In the genomic region with DNA sequence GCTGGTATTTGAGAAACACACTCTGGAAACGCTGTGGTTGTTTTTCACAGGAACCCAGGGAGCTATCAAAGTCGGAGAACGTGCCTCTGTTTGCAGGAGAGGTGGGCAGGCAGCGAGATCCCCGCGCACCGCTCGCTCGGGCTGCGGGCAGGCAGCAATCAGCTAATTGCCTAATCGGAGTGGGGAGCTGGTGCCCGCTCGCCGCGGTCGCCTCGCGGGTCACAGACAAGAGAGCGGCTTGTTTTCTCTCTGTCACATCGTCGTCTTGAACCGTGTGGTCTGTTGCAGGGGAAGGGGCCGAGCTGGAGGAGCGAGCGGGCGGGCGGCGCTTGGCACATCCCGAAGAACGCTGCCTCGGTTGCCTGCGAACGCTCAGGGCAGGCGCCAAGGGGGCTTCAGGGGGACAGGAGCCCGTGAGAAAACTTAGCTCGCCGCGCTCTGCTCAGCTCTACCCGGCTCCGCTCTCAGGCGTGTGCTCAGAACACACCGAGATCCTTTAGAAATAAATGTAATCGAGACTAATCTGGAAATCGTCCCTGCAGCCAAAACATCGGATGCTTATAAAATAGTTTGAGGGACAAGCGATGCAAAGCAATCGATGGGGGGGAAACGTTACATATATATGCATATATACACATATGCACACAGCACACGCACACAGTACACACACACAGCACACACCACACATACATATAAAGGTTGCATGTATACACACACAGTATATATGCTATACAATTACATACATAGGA, we compare ENCODE assay signal across 10 cellular contexts.
A peak's percentile ranks its signal among the peaks of the same experiment; 100 is the strongest.
DNase-seq lines count a peak whose midpoint lies in the region; ATAC-seq, FAIRE-seq and TF ChIP-seq lines count a peak whose summit lies in the region.
"Had no signal": no experiment of that assay in that cellular context is flagged by ENCODE, and none has a peak within 500 bp of the region (broad histone marks: within the 10 kb centered on the region; RNA-seq: fewer than 3 reads in every experiment).

No MANE protein-coding gene starts in this region.

- no peaks in the 10 kb centered on the region for H3K9me2 ChIP-seq in SK-N-SH

- peaks cover 49% of the 10 kb centered on the region for H3K27me3 Mint-ChIP-seq in activated CD8-positive, alpha-beta T cell treated with anti-CD3 and anti-CD28 coated beads, Interleukin-2, amount 10 ng/mL, durations not matched to agents 7 days and 5 days (ENCODE audit: low read depth)

- intact Hi-C loops in left ventricle myocardium superior (cut with micrococcal nuclease) = no loop called here

- no peaks in the 10 kb centered on the region for H3K9me3 ChIP-seq in SK-N-SH

- POLR2A ChIA-PET in SK-N-SH (lab: Yijun Ruan, JAX) = interaction anchor here (1.2 kb wide), 1 partner anchor 32 kb away, joined by 4 read pairs; no protein-coding TSS in a partner anchor
- POLR2A ChIA-PET in activated CD8-positive, alpha-beta T cell treated with anti-CD3 and anti-CD28 coated beads, Interleukin-2, amount 10 ng/mL, durations not matched to agents 7 days and 5 days (lab: Charles Lee) = interaction anchor here (0.5 kb wide), 1 partner anchor 793 kb away, joined by 3 read pairs; no protein-coding TSS in a partner anchor

- peaks cover 27% of the 10 kb centered on the region for H3K27me3 ChIP-seq in SK-N-SH (ENCODE audit: insufficient read depth)
- H3K27me3 ChIP-seq in rectal smooth muscle tissue (ENCODE audit: control insufficient read depth, insufficient read depth, low read length) = peaks cover 10% of the 10 kb centered on the region

- H3K4me3 Mint-ChIP-seq in activated CD8-positive, alpha-beta T cell treated with anti-CD3 and anti-CD28 coated beads, Interleukin-2, amount 10 ng/mL, durations not matched to agents 7 days and 5 days = no peak overlapping the region
- H3K4me3 Mint-ChIP-seq: T-helper 2 cell treated with Interferon-gamma antibody and Interleukin-4, amounts not matched to agents 5 μg/mL and 100 μg/mL, for 36 hours had no signal

- no peaks in the 10 kb centered on the region for H3K9me3 Mint-ChIP-seq in activated CD8-positive, alpha-beta T cell treated with anti-CD3 and anti-CD28 coated beads, Interleukin-2, amount 10 ng/mL, durations not matched to agents 7 days and 5 days (ENCODE audit: insufficient read depth)
- H3K9me3 Mint-ChIP-seq: T-helper 2 cell treated with Interferon-gamma antibody and Interleukin-4, amounts not matched to agents 5 μg/mL and 100 μg/mL, for 36 hours had no signal

- CTCF ChIA-PET in SK-N-SH (lab: Yijun Ruan, JAX) = interaction anchor here (0.5 to 2.6 kb wide), 9 partner anchors 8 to 961 kb away, joined by 3 to 12 read pairs (median 4); no protein-coding TSS in a partner anchor
- CTCF ChIA-PET in activated CD8-positive, alpha-beta T cell treated with anti-CD3 and anti-CD28 coated beads, Interleukin-2, amount 10 ng/mL, durations not matched to agents 7 days and 5 days (lab: Charles Lee) = interaction anchor here (0.8 to 1.6 kb wide), 2 partner anchors 17 to 145 kb away, joined by 3 to 6 read pairs; no protein-coding TSS in a partner anchor

- 17% methylated on average over 34 of the region's 49 CpGs for WGBS in SK-N-SH (ENCODE audit: low lambda C conversion rate)

- H3F3A ChIP-seq in SK-N-SH (replicated peaks; ENCODE audit: insufficient read depth) = no peaks in the 10 kb centered on the region

- H3K9ac ChIP-seq in SK-N-SH (no peak overlapping the region), rectal smooth muscle tissue (ENCODE audit: low read length) (no peak overlapping the region)

- no peak for TF ChIP-seq RAD21 in SK-N-SH (IDR thresholded peaks at IDR 0.05; ENCODE audit: low read length)

- FAIRE-seq in HTR-8/SVneo (lab: Jason Lieb, UNC) = no peak
- FAIRE-seq: kidney had no signal

- H3K79me2 ChIP-seq in SK-N-SH (ENCODE audit: insufficient read depth) = no peaks in the 10 kb centered on the region

- H3K4me3 ChIP-seq in SK-N-SH (ENCODE audit: low read depth in 2 of 2, low read length in 1 of 2) = peak overlapping the region; percentile 47 to 56
- peak overlapping the region; percentile 14 for H3K4me3 ChIP-seq in rectal smooth muscle tissue (ENCODE audit: low read length)

- peak overlapping the region; percentile 65 for H2AFZ ChIP-seq in SK-N-SH (ENCODE audit: low read depth)

- TF ChIP-seq EP300 in SK-N-SH (IDR thresholded peaks at IDR 0.05; ENCODE audit: borderline replicate concordance in 1 of 2, low read depth in 1 of 2, low read length in 1 of 2) = no peak

- H3K27ac Mint-ChIP-seq in activated CD8-positive, alpha-beta T cell treated with anti-CD3 and anti-CD28 coated beads, Interleukin-2, amount 10 ng/mL, durations not matched to agents 7 days and 5 days = no peak overlapping the region
- H3K27ac Mint-ChIP-seq: T-helper 2 cell treated with Interferon-gamma antibody and Interleukin-4, amounts not matched to agents 5 μg/mL and 100 μg/mL, for 36 hours had no signal

- H3K4me1 Mint-ChIP-seq in activated CD8-positive, alpha-beta T cell treated with anti-CD3 and anti-CD28 coated beads, Interleukin-2, amount 10 ng/mL, durations not matched to agents 7 days and 5 days (ENCODE audit: low read depth) = no peaks in the 10 kb centered on the region

- peaks cover 0 to 14% of the 10 kb centered on the region in 2 experiments; a peak in 2 of 4 replicates for H3K4me1 ChIP-seq in SK-N-SH (ENCODE audit: control insufficient read depth in 1 of 2, insufficient read depth in 2 of 2, low read depth in 1 of 2, low read length in 1 of 2)
- no peaks in the 10 kb centered on the region for H3K4me1 ChIP-seq in rectal smooth muscle tissue (ENCODE audit: control insufficient read depth, insufficient read depth, low read length)

- ATAC-seq in left ventricle myocardium superior = no peak
- no peak for ATAC-seq in GM18519 (IDR thresholded peaks at IDR 0.05; ENCODE audit: low FRiP score, unreplicated experiment)
- no peak for ATAC-seq in activated CD8-positive, alpha-beta T cell treated with anti-CD3 and anti-CD28 coated beads, Interleukin-2, amount 10 ng/mL, durations not matched to agents 7 days and 5 days

- no peaks in the 10 kb centered on the region for H3K36me3 Mint-ChIP-seq in activated CD8-positive, alpha-beta T cell treated with anti-CD3 and anti-CD28 coated beads, Interleukin-2, amount 10 ng/mL, durations not matched to agents 7 days and 5 days (ENCODE audit: low read depth)

- H4K20me1 ChIP-seq in SK-N-SH (ENCODE audit: insufficient read depth) = no peaks in the 10 kb centered on the region

- H3K27ac ChIP-seq in SK-N-SH (ENCODE audit: low read depth in 2 of 2, low read length in 1 of 2) = peak overlapping the region in 1 of 2 experiments; percentile 36; a peak in 1 of 4 replicates
- H3K27ac ChIP-seq in rectal smooth muscle tissue (ENCODE audit: low read depth, low read length) = no peak overlapping the region

- no peak for TF ChIP-seq CTCF in SK-N-SH (IDR thresholded peaks at IDR 0.05)

- H3K36me3 ChIP-seq in SK-N-SH (replicated peaks in 1 of 2; ENCODE audit: control insufficient read depth in 1 of 2, insufficient read depth in 2 of 2, low read length in 1 of 2) = no peaks in the 10 kb centered on the region
- no peaks in the 10 kb centered on the region for H3K36me3 ChIP-seq in rectal smooth muscle tissue (ENCODE audit: control insufficient read depth, insufficient read depth, low read length)

- peak; percentile 40 for DNase-seq in GM03348 (ENCODE audit: low spot score)
- peak; percentile 78 for DNase-seq in SK-N-SH
- peak; percentile 31 for DNase-seq in left ventricle myocardium superior
- no peak for DNase-seq in activated CD8-positive, alpha-beta T cell treated with anti-CD3 and anti-CD28 coated beads, Interleukin-2, amount 10 ng/mL, durations not matched to agents 7 days and 5 days
- DNase-seq in HTR-8/SVneo (ENCODE audit: insufficient read length, low spot score) = no peak
- DNase-seq in amniotic stem cell (lab: John Stamatoyannopoulos, UW) = no peak
- DNase-seq: kidney had no signal

- peak overlapping the region; percentile 92 for H3K4me2 ChIP-seq in SK-N-SH

TF ChIP-seq in SK-N-SH, 30 proteins besides CTCF, POLR2A, EP300 and RAD21:
- TF ChIP-seq NFIC (IDR thresholded peaks at IDR 0.05; ENCODE audit: borderline replicate concordance) (no peak), EZH2phosphoT487 (IDR thresholded peaks at IDR 0.05; ENCODE audit: borderline replicate concordance, low read depth) (no peak), SMC3 (IDR thresholded peaks at IDR 0.05; ENCODE audit: low read depth, low read length) (no peak), JUND (IDR thresholded peaks at IDR 0.05) (no peak), RXRA (IDR thresholded peaks at IDR 0.05; ENCODE audit: borderline replicate concordance, low read depth) (no peak), GATA2 (CRISPR knock-in tag; IDR thresholded peaks at IDR 0.05) (no peak), MEF2A (IDR thresholded peaks at IDR 0.05; ENCODE audit: borderline replicate concordance, low read depth) (no peak), ELF1 (IDR thresholded peaks at IDR 0.05) (no peak), MXI1 (IDR thresholded peaks at IDR 0.05; ENCODE audit: low read depth, low read length) (no peak)
- TF ChIP-seq, protein P1, sequence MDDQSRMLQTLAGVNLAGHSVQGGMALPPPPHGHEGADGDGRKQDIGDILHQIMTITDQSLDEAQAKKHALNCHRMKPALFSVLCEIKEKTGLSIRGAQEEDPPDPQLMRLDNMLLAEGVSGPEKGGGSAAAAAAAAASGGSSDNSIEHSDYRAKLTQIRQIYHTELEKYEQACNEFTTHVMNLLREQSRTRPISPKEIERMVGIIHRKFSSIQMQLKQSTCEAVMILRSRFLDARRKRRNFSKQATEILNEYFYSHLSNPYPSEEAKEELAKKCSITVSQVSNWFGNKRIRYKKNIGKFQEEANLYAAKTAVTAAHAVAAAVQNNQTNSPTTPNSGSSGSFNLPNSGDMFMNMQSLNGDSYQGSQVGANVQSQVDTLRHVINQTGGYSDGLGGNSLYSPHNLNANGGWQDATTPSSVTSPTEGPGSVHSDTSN (IDR thresholded peaks at IDR 0.05) = no peak
- TF ChIP-seq, protein P2, sequence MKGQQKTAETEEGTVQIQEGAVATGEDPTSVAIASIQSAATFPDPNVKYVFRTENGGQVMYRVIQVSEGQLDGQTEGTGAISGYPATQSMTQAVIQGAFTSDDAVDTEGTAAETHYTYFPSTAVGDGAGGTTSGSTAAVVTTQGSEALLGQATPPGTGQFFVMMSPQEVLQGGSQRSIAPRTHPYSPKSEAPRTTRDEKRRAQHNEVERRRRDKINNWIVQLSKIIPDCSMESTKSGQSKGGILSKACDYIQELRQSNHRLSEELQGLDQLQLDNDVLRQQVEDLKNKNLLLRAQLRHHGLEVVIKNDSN (IDR thresholded peaks at IDR 0.05; ENCODE audit: borderline replicate concordance, low read depth) = no peak
- TF ChIP-seq, protein P3, sequence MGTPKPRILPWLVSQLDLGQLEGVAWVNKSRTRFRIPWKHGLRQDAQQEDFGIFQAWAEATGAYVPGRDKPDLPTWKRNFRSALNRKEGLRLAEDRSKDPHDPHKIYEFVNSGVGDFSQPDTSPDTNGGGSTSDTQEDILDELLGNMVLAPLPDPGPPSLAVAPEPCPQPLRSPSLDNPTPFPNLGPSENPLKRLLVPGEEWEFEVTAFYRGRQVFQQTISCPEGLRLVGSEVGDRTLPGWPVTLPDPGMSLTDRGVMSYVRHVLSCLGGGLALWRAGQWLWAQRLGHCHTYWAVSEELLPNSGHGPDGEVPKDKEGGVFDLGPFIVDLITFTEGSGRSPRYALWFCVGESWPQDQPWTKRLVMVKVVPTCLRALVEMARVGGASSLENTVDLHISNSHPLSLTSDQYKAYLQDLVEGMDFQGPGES (IDR thresholded peaks at IDR 0.05; ENCODE audit: low read depth, low read length) = no peak

Comparison
In these comparisons a context has a peak if more than half of its experiments do, and no peak if none do; other contexts are left out.
1. DNase-seq: peak in GM03348 (single experiment), SK-N-SH (single experiment) and left ventricle myocardium superior (single experiment); none in activated CD8-positive, alpha-beta T cell treated with anti-CD3 and anti-CD28 coated beads, Interleukin-2, amount 10 ng/mL, durations not matched to agents 7 days and 5 days (single experiment), HTR-8/SVneo (single experiment) and amniotic stem cell (single experiment).